Comparison of ENCODE assay signal across 22 cellular contexts in the genomic region with DNA sequence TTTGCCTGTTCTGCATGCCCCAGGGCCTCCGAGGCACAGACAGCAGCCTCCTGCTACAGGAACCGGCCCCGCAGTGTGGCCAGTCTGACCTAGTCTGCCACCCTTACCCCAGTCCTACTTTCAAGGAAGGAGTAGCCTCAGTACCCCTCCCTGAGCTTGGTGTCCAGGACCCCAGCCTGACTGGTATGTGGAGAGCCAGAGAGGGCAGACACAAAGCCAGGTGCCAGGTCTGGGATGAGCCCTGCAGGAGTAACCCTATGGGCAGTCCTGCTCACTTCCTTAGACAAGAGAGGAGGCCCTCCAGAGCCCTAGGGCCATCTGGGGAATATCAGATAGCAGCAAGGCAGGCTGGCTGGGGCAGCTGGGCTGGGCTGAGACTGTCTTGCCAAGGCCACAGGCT.
DNase-seq lines count a peak whose midpoint lies in the region; ATAC-seq and TF ChIP-seq lines count a peak whose summit lies in the region.
"Had no signal": no experiment of that assay in that cellular context is flagged by ENCODE, and none has a peak within 500 bp of the region (broad histone marks: within the 10 kb centered on the region; RNA-seq: fewer than 3 reads in every experiment).

No MANE protein-coding gene starts in this region.

- no peak overlapping the region for H3K27ac ChIP-seq in endodermal cell (ENCODE audit: low read depth, low read length)
- H3K27ac ChIP-seq: BLaER1 had no signal

- peaks cover 32% of the 10 kb centered on the region for H3K27me3 ChIP-seq in endodermal cell (ENCODE audit: control insufficient read depth, insufficient read depth, low read length, poor library complexity, severe bottlenecking)
- H3K27me3 ChIP-seq: BLaER1, MG63 had no signal

- H3K4me1 Mint-ChIP-seq in glutamatergic neuron (ENCODE audit: low read depth, unreplicated experiment), result no peaks in the 10 kb centered on the region
- H3K4me1 Mint-ChIP-seq in type B pancreatic cell (ENCODE audit: unreplicated experiment), result no peaks in the 10 kb centered on the region
- H3K4me1 Mint-ChIP-seq in endodermal cell, result peaks cover 16% of the 10 kb centered on the region
- H3K4me1 Mint-ChIP-seq: GM23338 had no signal

- H3K9me3 Mint-ChIP-seq in glutamatergic neuron (ENCODE audit: unreplicated experiment) (no peaks in the 10 kb centered on the region), type B pancreatic cell (no peaks in the 10 kb centered on the region), endodermal cell (no peaks in the 10 kb centered on the region)
- H3K9me3 Mint-ChIP-seq: CD8-positive, alpha-beta T cell; GM23338 had no signal

- H3K4me1 ChIP-seq in endodermal cell (ENCODE audit: control insufficient read depth, insufficient read depth, low read length), result no peaks in the 10 kb centered on the region
- H3K4me1 ChIP-seq: BLaER1 had no signal

- H3K4me3 ChIP-seq in endodermal cell (ENCODE audit: low read length), result no peak overlapping the region
- H3K4me3 ChIP-seq: BLaER1, GM23338, MG63 had no signal

- H3K36me3 ChIP-seq in endodermal cell (ENCODE audit: control insufficient read depth, insufficient read depth, low read length), result no peaks in the 10 kb centered on the region
- H3K36me3 ChIP-seq: BLaER1, MG63 had no signal

- no peaks in the 10 kb centered on the region for H3K36me3 Mint-ChIP-seq in glutamatergic neuron (ENCODE audit: unreplicated experiment)
- H3K36me3 Mint-ChIP-seq in type B pancreatic cell, result no peaks in the 10 kb centered on the region
- H3K36me3 Mint-ChIP-seq in endodermal cell (ENCODE audit: low read depth), result no peaks in the 10 kb centered on the region
- H3K36me3 Mint-ChIP-seq: CD8-positive, alpha-beta T cell had no signal

- TF ChIP-seq CTCF in glutamatergic neuron (IDR thresholded peaks at IDR 0.05; ENCODE audit: partially characterized antibody, unreplicated experiment), result no peak
- TF ChIP-seq CTCF in type B pancreatic cell (conservative IDR thresholded peaks at IDR 0.05), result no peak
- no peak for TF ChIP-seq CTCF in endodermal cell (conservative IDR thresholded peaks at IDR 0.05)

- 91 to 95% methylated on average over 3 of the region's 3 CpGs for WGBS in endodermal cell (ENCODE audit: insufficient coverage in 1 of 2, insufficient read length in 1 of 2), 2 experiments

- ATAC-seq in GM21381 (IDR thresholded peaks at IDR 0.05; ENCODE audit: unreplicated experiment), result no peak
- ATAC-seq: CD8-positive, alpha-beta T cell had no signal

- H3K4me3 Mint-ChIP-seq in glutamatergic neuron (ENCODE audit: unreplicated experiment), result no peak overlapping the region
- no peak overlapping the region for H3K4me3 Mint-ChIP-seq in type B pancreatic cell
- H3K4me3 Mint-ChIP-seq in endodermal cell, result no peak overlapping the region
- H3K4me3 Mint-ChIP-seq: CD8-positive, alpha-beta T cell; GM23338 had no signal

- DNase-seq in NCI-H82 (lab: John Stamatoyannopoulos, UW), result peak; percentile 33
- no peak for DNase-seq in NCI-H82 treated with DMSO at 0.1 percent for 48 hours (lab: John Stamatoyannopoulos, UW; ENCODE audit: unreplicated experiment)
- DNase-seq in NCI-H524 (lab: John Stamatoyannopoulos, UW), result peak; percentile 50 to 87
- DNase-seq in glutamatergic neuron, result peak; percentile 34
- DNase-seq in type B pancreatic cell (ENCODE audit: extremely low spot score, unreplicated experiment), result peak; percentile 56
- DNase-seq in kidney tubule cell (ENCODE audit: low spot score), result no peak
- DNase-seq in endodermal cell, result no peak
- DNase-seq: 8988T; DMS79 treated with DMSO at 0.1 percent for 48 hours; IMR-90; Karpas-422; MG63; NCI-H1092; NCI-H146; NCI-H2081 treated with DMSO at 0.1 percent for 48 hours; NCI-H226; NCI-H526 treated with DMSO at 0.1 percent for 48 hours; NK-92 treated with Interleukin-12 subunit alpha and Interleukin-12 subunit beta, amount 100 ng/mL, for 24 hours had no signal

- peaks cover under 1% of the 10 kb centered on the region for H3K27me3 Mint-ChIP-seq in glutamatergic neuron (ENCODE audit: unreplicated experiment)
- H3K27me3 Mint-ChIP-seq in type B pancreatic cell, result peaks cover 36% of the 10 kb centered on the region
- H3K27me3 Mint-ChIP-seq in endodermal cell (ENCODE audit: insufficient read depth), result peaks cover 65% of the 10 kb centered on the region

- no peak overlapping the region for H3K9ac ChIP-seq in endodermal cell (ENCODE audit: extremely low read depth, low read length, poor library complexity, severe bottlenecking)
- H3K9ac ChIP-seq: BLaER1 had no signal

- no peaks in the 10 kb centered on the region for H3K9me3 ChIP-seq in endodermal cell (ENCODE audit: control insufficient read depth, low read length)
- H3K9me3 ChIP-seq: BLaER1, MG63 had no signal

- H3K27ac Mint-ChIP-seq in glutamatergic neuron (ENCODE audit: unreplicated experiment) (no peak overlapping the region), type B pancreatic cell (no peak overlapping the region), endodermal cell (no peak overlapping the region)
- H3K27ac Mint-ChIP-seq: CD8-positive, alpha-beta T cell; GM23338 had no signal

Comparison
In these comparisons a context has a peak if more than half of its experiments do, and no peak if none do; other contexts are left out.
1. DNase-seq: peak in NCI-H82 (single experiment), NCI-H524 (2 of 2), glutamatergic neuron (single experiment) and type B pancreatic cell (single experiment); none in NCI-H82 treated with DMSO at 0.1 percent for 48 hours (single experiment), kidney tubule cell (single experiment) and endodermal cell (single experiment).